Comparison of ENCODE assay signal across 8 cellular contexts in genomic region chr5:6525910-6526309, GRCh38.
DNase-seq lines count a peak whose midpoint lies in the region; ATAC-seq and TF ChIP-seq lines count a peak whose summit lies in the region.

No MANE protein-coding gene starts in this region.

- no peaks in the 10 kb centered on the region for H3K79me2 ChIP-seq in DND-41 (ENCODE audit: insufficient read depth, low read length)

- H3K27me3 ChIP-seq in DND-41 (ENCODE audit: insufficient read depth, low read length, poor library complexity): no peaks in the 10 kb centered on the region

- no peaks in the 10 kb centered on the region for H3K9me3 ChIP-seq in DND-41 (ENCODE audit: insufficient read depth, low read length, severe bottlenecking)

- no peaks in the 10 kb centered on the region for H3K9me3 Mint-ChIP-seq in activated CD4-positive, alpha-beta T cell treated with anti-CD3 and anti-CD28 coated beads, Interleukin-2, amount 10 ng/mL, durations not matched to agents 7 days and 5 days

- ATAC-seq in DND-41 (ENCODE audit: insufficient read depth, low read depth) (no peak), left colon (peak; percentile 37)

- CTCF ChIA-PET in activated CD4-positive, alpha-beta T cell treated with anti-CD3 and anti-CD28 coated beads, Interleukin-2, amount 10 ng/mL, durations not matched to agents 7 days and 5 days (lab: Charles Lee): no interaction called here

- TF ChIP-seq CTCF in DND-41 (IDR thresholded peaks at IDR 0.05; ENCODE audit: borderline replicate concordance, extremely low read depth, low read length, poor library complexity, severe bottlenecking): peak; percentile 9

- no peaks in the 10 kb centered on the region for H3K36me3 Mint-ChIP-seq in activated CD4-positive, alpha-beta T cell treated with anti-CD3 and anti-CD28 coated beads, Interleukin-2, amount 10 ng/mL, durations not matched to agents 7 days and 5 days (ENCODE audit: low read depth)

- POLR2A ChIA-PET in activated CD4-positive, alpha-beta T cell treated with anti-CD3 and anti-CD28 coated beads, Interleukin-2, amount 10 ng/mL, durations not matched to agents 7 days and 5 days (lab: Charles Lee): no interaction called here

- H3K27ac Mint-ChIP-seq in activated CD4-positive, alpha-beta T cell treated with anti-CD3 and anti-CD28 coated beads, Interleukin-2, amount 10 ng/mL, durations not matched to agents 7 days and 5 days: no peak overlapping the region

- no peak overlapping the region for H3K27ac ChIP-seq in DND-41 (ENCODE audit: low read length)

- DNase-seq in DND-41 (no peak), HK-2 (ENCODE audit: unreplicated experiment) (peak; percentile 11), SW480 (ENCODE audit: low spot score) (peak; percentile 73), left colon (no peak), activated gamma-delta T cell (lab: John Stamatoyannopoulos, UW) (no peak)
- no peak for DNase-seq in stimulated activated naive CD4-positive, alpha-beta T cell (lab: John Stamatoyannopoulos, UW)
- DNase-seq in activated CD4-positive, alpha-beta T cell treated with anti-CD3 and anti-CD28 coated beads, Interleukin-2, amount 50 U/mL, for 4 hours: no peak
- DNase-seq in activated CD4-positive, alpha-beta T cell treated with anti-CD3 and anti-CD28 coated beads, Interleukin-2, amount 10 ng/mL, durations not matched to agents 7 days and 5 days: no peak

- no peak overlapping the region for H3K4me3 ChIP-seq in DND-41 (ENCODE audit: low read depth in 1 of 2, low read length in 2 of 2)

- H3K4me2 ChIP-seq in DND-41 (ENCODE audit: insufficient read depth, low read length): no peak overlapping the region

- no peak overlapping the region for H3K4me3 Mint-ChIP-seq in activated CD4-positive, alpha-beta T cell treated with anti-CD3 and anti-CD28 coated beads, Interleukin-2, amount 10 ng/mL, durations not matched to agents 7 days and 5 days

- H4K20me1 ChIP-seq in DND-41 (ENCODE audit: insufficient read depth, low read length): no peaks in the 10 kb centered on the region

- no peaks in the 10 kb centered on the region for H3K4me1 Mint-ChIP-seq in activated CD4-positive, alpha-beta T cell treated with anti-CD3 and anti-CD28 coated beads, Interleukin-2, amount 10 ng/mL, durations not matched to agents 7 days and 5 days

- H3K27me3 Mint-ChIP-seq in activated CD4-positive, alpha-beta T cell treated with anti-CD3 and anti-CD28 coated beads, Interleukin-2, amount 10 ng/mL, durations not matched to agents 7 days and 5 days: no peaks in the 10 kb centered on the region

- H3K36me3 ChIP-seq in DND-41 (ENCODE audit: insufficient read depth, low read length): no peaks in the 10 kb centered on the region

- intact Hi-C loops in left colon (cut with DNase I, micrococcal nuclease): no loop called here

- no peak overlapping the region for H2AFZ ChIP-seq in DND-41 (ENCODE audit: low read depth, low read length)

- H3K9ac ChIP-seq in DND-41 (ENCODE audit: low read depth, low read length): no peak overlapping the region

- no peaks in the 10 kb centered on the region for H3K4me1 ChIP-seq in DND-41 (ENCODE audit: insufficient read depth, low read length)

Comparison
In these comparisons a context has a peak if more than half of its experiments do, and no peak if none do; other contexts are left out.
1. DNase-seq: peak in HK-2 (single experiment) and SW480 (single experiment); none in DND-41 (single experiment), left colon (0 of 2), stimulated activated naive CD4-positive, alpha-beta T cell (0 of 6), activated CD4-positive, alpha-beta T cell treated with anti-CD3 and anti-CD28 coated beads, Interleukin-2, amount 50 U/mL, for 4 hours (0 of 2), activated CD4-positive, alpha-beta T cell treated with anti-CD3 and anti-CD28 coated beads, Interleukin-2, amount 10 ng/mL, durations not matched to agents 7 days and 5 days (single experiment) and activated gamma-delta T cell (single experiment).